ENCODE assay signal across 8 cellular contexts in the genomic region with DNA sequence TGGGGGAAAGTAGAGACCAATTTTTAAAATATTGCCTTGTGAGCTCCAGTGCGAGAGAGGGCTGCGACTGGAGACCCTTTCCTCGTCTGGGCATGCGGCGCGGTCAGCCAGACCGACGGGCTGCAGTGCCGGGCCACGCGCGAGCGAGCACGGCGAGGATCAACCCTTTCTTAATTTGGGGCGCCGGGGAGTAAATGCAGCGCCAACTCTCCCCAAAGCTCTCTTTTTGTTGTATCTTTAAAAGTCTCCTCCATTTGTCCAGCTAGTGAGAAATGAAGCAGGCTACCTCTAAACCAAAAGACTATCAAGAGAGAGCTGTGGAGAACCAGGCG. TPM values are rescaled to one million over a fixed set of nuclear protein-coding genes. Genes with fewer than 3 reads are reported as not detected.
A peak's percentile ranks its signal among the peaks of the same experiment; 100 is the strongest.
DNase-seq lines count a peak whose midpoint lies in the region; ATAC-seq and TF ChIP-seq lines count a peak whose summit lies in the region.

No MANE protein-coding gene starts in this region.

- H2BK5ac ChIP-seq in neuronal stem cell (ENCODE audit: low read length) = no peak overlapping the region

- no peak for ATAC-seq in CD8-positive, alpha-beta T cell
- ATAC-seq in HG02840 (IDR thresholded peaks at IDR 0.05; ENCODE audit: low FRiP score, unreplicated experiment) = no peak

- peaks cover 60% of the 10 kb centered on the region for H3K27me3 ChIP-seq in CD8-positive, alpha-beta T cell (ENCODE audit: insufficient read depth, low read length)
- H3K27me3 ChIP-seq in Karpas-422 (ENCODE audit: low read length) (no peaks in the 10 kb centered on the region), neuronal stem cell (ENCODE audit: control insufficient read depth in 3 of 3, insufficient read depth in 3 of 3, low read depth in 1 of 3, low read length in 3 of 3) (peaks cover 59 to 97% (median 89%) of the 10 kb centered on the region in 3 experiments)

- H3K9ac ChIP-seq in Karpas-422 (ENCODE audit: low read length) (peak overlapping the region; percentile 54), neuronal stem cell (ENCODE audit: low read depth, low read length, poor library complexity) (no peak overlapping the region)

- no peaks in the 10 kb centered on the region for H3K36me3 Mint-ChIP-seq in CD8-positive, alpha-beta T cell

- H2AFZ ChIP-seq in Karpas-422 (ENCODE audit: low read length) (no peak overlapping the region), neuronal stem cell (ENCODE audit: low read length) (peak overlapping the region; percentile 95)

- POLR2A ChIA-PET in CD8-positive, alpha-beta T cell (lab: Charles Lee) = no interaction called here

- WGBS in neuronal stem cell (ENCODE audit: extremely low coverage in 2 of 2, insufficient read length in 2 of 2, insufficient replicate concordance in 1 of 2), 2 donors = no CpG with 5 or more reads among the region's 19 CpGs

- H3K9me3 Mint-ChIP-seq in CD8-positive, alpha-beta T cell = no peaks in the 10 kb centered on the region

- no peak overlapping the region for H3K14ac ChIP-seq in neuronal stem cell (ENCODE audit: low read length)

- H2BK12ac ChIP-seq in neuronal stem cell (ENCODE audit: low read length) = no peak overlapping the region

- no peak for DNase-seq in CD8-positive, alpha-beta T cell
- DNase-seq in Karpas-422 (no peak), coronary artery (ENCODE audit: low spot score) (no peak), neuronal stem cell (ENCODE audit: low spot score) (no peak), GM19240 (ENCODE audit: insufficient read length, low spot score) (no peak), SHP77 (lab: John Stamatoyannopoulos, UW) (no peak), NCI-H2196 treated with DMSO at 0.1 percent for 48 hours (lab: John Stamatoyannopoulos, UW; ENCODE audit: unreplicated experiment) (no peak)

- H3K18ac ChIP-seq in neuronal stem cell (ENCODE audit: low read length) = no peak overlapping the region

- H3K27me3 Mint-ChIP-seq in CD8-positive, alpha-beta T cell (ENCODE audit: low read depth) = peaks cover 83% of the 10 kb centered on the region

- H3K9me3 ChIP-seq in CD8-positive, alpha-beta T cell (ENCODE audit: low read length) = no peaks in the 10 kb centered on the region
- H3K9me3 ChIP-seq in Karpas-422 (ENCODE audit: low read length) (no peaks in the 10 kb centered on the region), neuronal stem cell (replicated peaks in 1 of 2; ENCODE audit: control insufficient read depth in 2 of 2, insufficient read depth in 1 of 2, low read depth in 1 of 2, low read length in 2 of 2) (peaks cover 0 to 3% of the 10 kb centered on the region in 2 donors)

- intact Hi-C loops in CD8-positive, alpha-beta T cell (cut with DNase I, micrococcal nuclease) = loop anchor here in 1 of 2 experiments (5.0 kb wide), 1 partner anchor 779 kb away; no protein-coding TSS in a partner anchor

- H4K20me1 ChIP-seq in Karpas-422 (ENCODE audit: insufficient read depth, low read depth, low read length) = no peaks in the 10 kb centered on the region

- no peaks in the 10 kb centered on the region for H3K79me2 ChIP-seq in Karpas-422 (ENCODE audit: low read length)

- no peaks in the 10 kb centered on the region for H3K9me2 ChIP-seq in Karpas-422 (replicated peaks; ENCODE audit: insufficient read depth, low read length)

- H3K23ac ChIP-seq in neuronal stem cell (ENCODE audit: low read depth, low read length, poor library complexity) = no peak overlapping the region

- peak overlapping the region; percentile 81 for H3K4me2 ChIP-seq in Karpas-422 (ENCODE audit: low read depth, low read length, poor library complexity, severe bottlenecking)
- H3K4me2 ChIP-seq in neuronal stem cell (ENCODE audit: insufficient read depth, low read length, poor library complexity, severe bottlenecking) = no peak overlapping the region

- H3K4me1 ChIP-seq in CD8-positive, alpha-beta T cell (ENCODE audit: insufficient read depth, low read length) = peaks cover 46% of the 10 kb centered on the region
- H3K4me1 ChIP-seq in Karpas-422 (ENCODE audit: low read length) (peaks cover 33% of the 10 kb centered on the region), neuronal stem cell (ENCODE audit: control insufficient read depth in 2 of 2, insufficient read depth in 1 of 2, low read depth in 1 of 2, low read length in 2 of 2) (peaks cover 10 to 13% of the 10 kb centered on the region in 2 donors)

- peak overlapping the region; percentile 46 for H3K4me3 Mint-ChIP-seq in CD8-positive, alpha-beta T cell

- peaks cover 50% of the 10 kb centered on the region for H3K4me1 Mint-ChIP-seq in CD8-positive, alpha-beta T cell (ENCODE audit: low read depth)

- CTCF ChIA-PET in CD8-positive, alpha-beta T cell (lab: Charles Lee) = no interaction called here

- no peak overlapping the region for H4K8ac ChIP-seq in neuronal stem cell (ENCODE audit: low read depth, low read length)

- H3K36me3 ChIP-seq in CD8-positive, alpha-beta T cell (ENCODE audit: insufficient read depth, low read length) = no peaks in the 10 kb centered on the region
- H3K36me3 ChIP-seq in Karpas-422 (ENCODE audit: insufficient read depth, low read length) (no peaks in the 10 kb centered on the region), neuronal stem cell (replicated peaks in 1 of 2; ENCODE audit: control insufficient read depth in 2 of 2, insufficient read depth in 2 of 2, low read length in 2 of 2) (no peaks in the 10 kb centered on the region)

- TF ChIP-seq CTCF in CD8-positive, alpha-beta T cell (IDR thresholded peaks at IDR 0.05) = no peak
- TF ChIP-seq CTCF in coronary artery (IDR thresholded peaks at IDR 0.05) = no peak

- H3K27ac Mint-ChIP-seq in CD8-positive, alpha-beta T cell = no peak overlapping the region

- peak overlapping the region; percentile 4 for H3K4me3 ChIP-seq in CD8-positive, alpha-beta T cell (ENCODE audit: low read depth, low read length)
- H3K4me3 ChIP-seq in Karpas-422 (ENCODE audit: low read length) = peak overlapping the region; percentile 59
- peak overlapping the region; percentile 73 for H3K4me3 ChIP-seq in coronary artery
- H3K4me3 ChIP-seq in neuronal stem cell (ENCODE audit: low read length in 2 of 2) = peak overlapping the region in 1 of 2 donors; percentile 55

- H3K27ac ChIP-seq in CD8-positive, alpha-beta T cell (ENCODE audit: low read depth, low read length) = no peak overlapping the region
- H3K27ac ChIP-seq in Karpas-422 (ENCODE audit: low read length) = no peak overlapping the region
- peak overlapping the region in 1 of 2 donors; percentile 56 for H3K27ac ChIP-seq in coronary artery
- H3K27ac ChIP-seq in neuronal stem cell (replicated peaks; ENCODE audit: low read length) = no peak overlapping the region

- no peak overlapping the region for H2AK5ac ChIP-seq in neuronal stem cell (ENCODE audit: low read depth, low read length)

- no peak overlapping the region for H2BK15ac ChIP-seq in neuronal stem cell (ENCODE audit: low read length)

- H3K79me1 ChIP-seq in neuronal stem cell (ENCODE audit: low read depth, low read length) = no peaks in the 10 kb centered on the region

- H4K91ac ChIP-seq in neuronal stem cell (ENCODE audit: low read depth, low read length, poor library complexity) = no peak overlapping the region

- H3K4ac ChIP-seq in neuronal stem cell (ENCODE audit: low read length) = no peak overlapping the region

- no peak overlapping the region for H2BK120ac ChIP-seq in neuronal stem cell (ENCODE audit: low read depth, low read length)

RNA-seq across cellular contexts. Expression of a gene that starts 1.5 kb away (rescaled TPM):
- total RNA-seq in CD8-positive, alpha-beta T cell = not detected
- 0.18 and 0.56 TPM in 2 replicates for total RNA-seq in Karpas-422 (2014; rRNA removed; shearing (Covaris generic); ENCODE audit: low replicate concordance)
- 0.13 TPM for polyA plus RNA-seq in neuronal stem cell (2013, experiment 1 of 2)
- polyA plus RNA-seq in neuronal stem cell (2013, experiment 2 of 2) = 0.11 TPM
